In genomic region chr6:136616527-136616926, GRCh38 we compare ENCODE assay signal across 2 cellular contexts.
TF ChIP-seq lines count a peak whose summit lies in the region.

No MANE protein-coding gene starts in this region.

TF ChIP-seq in HepG2, 621 proteins besides CTCF, POLR2A, EP300 and RAD21:
- TF ChIP-seq JDP2 (CRISPR knock-in tag; IDR thresholded peaks at IDR 0.05; ENCODE audit: borderline replicate concordance) (no peak), EZH2 (conservative IDR thresholded peaks at IDR 0.05; ENCODE audit: low read depth, low read length) (no peak), IKZF1 (IDR thresholded peaks at IDR 0.05) (no peak), ZNF598 (CRISPR knock-in tag; IDR thresholded peaks at IDR 0.05; ENCODE audit: borderline replicate concordance) (no peak), HNRNPK (IDR thresholded peaks at IDR 0.05; ENCODE audit: low read depth, low read length, poor library complexity, severe bottlenecking) (no peak), SIX1 (CRISPR knock-in tag; IDR thresholded peaks at IDR 0.05; ENCODE audit: borderline replicate concordance) (no peak), CREB1 (IDR thresholded peaks at IDR 0.05) (peak; percentile 83), CREB1 (CRISPR knock-in tag; IDR thresholded peaks at IDR 0.05) (no peak)

TF ChIP-seq in H1, 55 proteins besides CTCF, POLR2A, EP300 and RAD21:
- TF ChIP-seq, protein P1, sequence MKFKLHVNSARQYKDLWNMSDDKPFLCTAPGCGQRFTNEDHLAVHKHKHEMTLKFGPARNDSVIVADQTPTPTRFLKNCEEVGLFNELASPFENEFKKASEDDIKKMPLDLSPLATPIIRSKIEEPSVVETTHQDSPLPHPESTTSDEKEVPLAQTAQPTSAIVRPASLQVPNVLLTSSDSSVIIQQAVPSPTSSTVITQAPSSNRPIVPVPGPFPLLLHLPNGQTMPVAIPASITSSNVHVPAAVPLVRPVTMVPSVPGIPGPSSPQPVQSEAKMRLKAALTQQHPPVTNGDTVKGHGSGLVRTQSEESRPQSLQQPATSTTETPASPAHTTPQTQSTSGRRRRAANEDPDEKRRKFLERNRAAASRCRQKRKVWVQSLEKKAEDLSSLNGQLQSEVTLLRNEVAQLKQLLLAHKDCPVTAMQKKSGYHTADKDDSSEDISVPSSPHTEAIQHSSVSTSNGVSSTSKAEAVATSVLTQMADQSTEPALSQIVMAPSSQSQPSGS (IDR thresholded peaks at IDR 0.05; ENCODE audit: low read length): no peak
- no peak for TF ChIP-seq SP2 (IDR thresholded peaks at IDR 0.05; ENCODE audit: low read length)
- TF ChIP-seq KDM5A (IDR thresholded peaks at IDR 0.05; ENCODE audit: low read length): no peak
- TF ChIP-seq, protein P2, sequence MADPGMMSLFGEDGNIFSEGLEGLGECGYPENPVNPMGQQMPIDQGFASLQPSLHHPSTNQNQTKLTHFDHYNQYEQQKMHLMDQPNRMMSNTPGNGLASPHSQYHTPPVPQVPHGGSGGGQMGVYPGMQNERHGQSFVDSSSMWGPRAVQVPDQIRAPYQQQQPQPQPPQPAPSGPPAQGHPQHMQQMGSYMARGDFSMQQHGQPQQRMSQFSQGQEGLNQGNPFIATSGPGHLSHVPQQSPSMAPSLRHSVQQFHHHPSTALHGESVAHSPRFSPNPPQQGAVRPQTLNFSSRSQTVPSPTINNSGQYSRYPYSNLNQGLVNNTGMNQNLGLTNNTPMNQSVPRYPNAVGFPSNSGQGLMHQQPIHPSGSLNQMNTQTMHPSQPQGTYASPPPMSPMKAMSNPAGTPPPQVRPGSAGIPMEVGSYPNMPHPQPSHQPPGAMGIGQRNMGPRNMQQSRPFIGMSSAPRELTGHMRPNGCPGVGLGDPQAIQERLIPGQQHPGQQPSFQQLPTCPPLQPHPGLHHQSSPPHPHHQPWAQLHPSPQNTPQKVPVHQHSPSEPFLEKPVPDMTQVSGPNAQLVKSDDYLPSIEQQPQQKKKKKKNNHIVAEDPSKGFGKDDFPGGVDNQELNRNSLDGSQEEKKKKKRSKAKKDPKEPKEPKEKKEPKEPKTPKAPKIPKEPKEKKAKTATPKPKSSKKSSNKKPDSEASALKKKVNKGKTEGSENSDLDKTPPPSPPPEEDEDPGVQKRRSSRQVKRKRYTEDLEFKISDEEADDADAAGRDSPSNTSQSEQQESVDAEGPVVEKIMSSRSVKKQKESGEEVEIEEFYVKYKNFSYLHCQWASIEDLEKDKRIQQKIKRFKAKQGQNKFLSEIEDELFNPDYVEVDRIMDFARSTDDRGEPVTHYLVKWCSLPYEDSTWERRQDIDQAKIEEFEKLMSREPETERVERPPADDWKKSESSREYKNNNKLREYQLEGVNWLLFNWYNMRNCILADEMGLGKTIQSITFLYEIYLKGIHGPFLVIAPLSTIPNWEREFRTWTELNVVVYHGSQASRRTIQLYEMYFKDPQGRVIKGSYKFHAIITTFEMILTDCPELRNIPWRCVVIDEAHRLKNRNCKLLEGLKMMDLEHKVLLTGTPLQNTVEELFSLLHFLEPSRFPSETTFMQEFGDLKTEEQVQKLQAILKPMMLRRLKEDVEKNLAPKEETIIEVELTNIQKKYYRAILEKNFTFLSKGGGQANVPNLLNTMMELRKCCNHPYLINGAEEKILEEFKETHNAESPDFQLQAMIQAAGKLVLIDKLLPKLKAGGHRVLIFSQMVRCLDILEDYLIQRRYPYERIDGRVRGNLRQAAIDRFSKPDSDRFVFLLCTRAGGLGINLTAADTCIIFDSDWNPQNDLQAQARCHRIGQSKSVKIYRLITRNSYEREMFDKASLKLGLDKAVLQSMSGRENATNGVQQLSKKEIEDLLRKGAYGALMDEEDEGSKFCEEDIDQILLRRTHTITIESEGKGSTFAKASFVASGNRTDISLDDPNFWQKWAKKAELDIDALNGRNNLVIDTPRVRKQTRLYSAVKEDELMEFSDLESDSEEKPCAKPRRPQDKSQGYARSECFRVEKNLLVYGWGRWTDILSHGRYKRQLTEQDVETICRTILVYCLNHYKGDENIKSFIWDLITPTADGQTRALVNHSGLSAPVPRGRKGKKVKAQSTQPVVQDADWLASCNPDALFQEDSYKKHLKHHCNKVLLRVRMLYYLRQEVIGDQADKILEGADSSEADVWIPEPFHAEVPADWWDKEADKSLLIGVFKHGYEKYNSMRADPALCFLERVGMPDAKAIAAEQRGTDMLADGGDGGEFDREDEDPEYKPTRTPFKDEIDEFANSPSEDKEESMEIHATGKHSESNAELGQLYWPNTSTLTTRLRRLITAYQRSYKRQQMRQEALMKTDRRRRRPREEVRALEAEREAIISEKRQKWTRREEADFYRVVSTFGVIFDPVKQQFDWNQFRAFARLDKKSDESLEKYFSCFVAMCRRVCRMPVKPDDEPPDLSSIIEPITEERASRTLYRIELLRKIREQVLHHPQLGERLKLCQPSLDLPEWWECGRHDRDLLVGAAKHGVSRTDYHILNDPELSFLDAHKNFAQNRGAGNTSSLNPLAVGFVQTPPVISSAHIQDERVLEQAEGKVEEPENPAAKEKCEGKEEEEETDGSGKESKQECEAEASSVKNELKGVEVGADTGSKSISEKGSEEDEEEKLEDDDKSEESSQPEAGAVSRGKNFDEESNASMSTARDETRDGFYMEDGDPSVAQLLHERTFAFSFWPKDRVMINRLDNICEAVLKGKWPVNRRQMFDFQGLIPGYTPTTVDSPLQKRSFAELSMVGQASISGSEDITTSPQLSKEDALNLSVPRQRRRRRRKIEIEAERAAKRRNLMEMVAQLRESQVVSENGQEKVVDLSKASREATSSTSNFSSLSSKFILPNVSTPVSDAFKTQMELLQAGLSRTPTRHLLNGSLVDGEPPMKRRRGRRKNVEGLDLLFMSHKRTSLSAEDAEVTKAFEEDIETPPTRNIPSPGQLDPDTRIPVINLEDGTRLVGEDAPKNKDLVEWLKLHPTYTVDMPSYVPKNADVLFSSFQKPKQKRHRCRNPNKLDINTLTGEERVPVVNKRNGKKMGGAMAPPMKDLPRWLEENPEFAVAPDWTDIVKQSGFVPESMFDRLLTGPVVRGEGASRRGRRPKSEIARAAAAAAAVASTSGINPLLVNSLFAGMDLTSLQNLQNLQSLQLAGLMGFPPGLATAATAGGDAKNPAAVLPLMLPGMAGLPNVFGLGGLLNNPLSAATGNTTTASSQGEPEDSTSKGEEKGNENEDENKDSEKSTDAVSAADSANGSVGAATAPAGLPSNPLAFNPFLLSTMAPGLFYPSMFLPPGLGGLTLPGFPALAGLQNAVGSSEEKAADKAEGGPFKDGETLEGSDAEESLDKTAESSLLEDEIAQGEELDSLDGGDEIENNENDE (IDR thresholded peaks at IDR 0.05; ENCODE audit: insufficient replicate concordance, low read length): no peak
- TF ChIP-seq E2F6 (IDR thresholded peaks at IDR 0.05): no peak
- no peak for TF ChIP-seq TBP (IDR thresholded peaks at IDR 0.05; ENCODE audit: low read depth, low read length)
- no peak for TF ChIP-seq JUN (IDR thresholded peaks at IDR 0.05; ENCODE audit: low read depth, low read length)
- TF ChIP-seq MAFK (IDR thresholded peaks at IDR 0.05; ENCODE audit: low read depth, low read length): no peak
- no peak for TF ChIP-seq HDAC6 (IDR thresholded peaks at IDR 0.05; ENCODE audit: low read depth, low read length)
- TF ChIP-seq POLR2AphosphoS5 (IDR thresholded peaks at IDR 0.05; ENCODE audit: low read depth, low read length): no peak
- no peak for TF ChIP-seq ASH2L (IDR thresholded peaks at IDR 0.05; ENCODE audit: low read length)
- TF ChIP-seq CBX8 (IDR thresholded peaks at IDR 0.05; ENCODE audit: borderline replicate concordance, low read depth, low read length): no peak
- TF ChIP-seq SUZ12 (IDR thresholded peaks at IDR 0.05; ENCODE audit: low read length): no peak
- no peak for TF ChIP-seq ZNF274 (IDR thresholded peaks at IDR 0.05; ENCODE audit: borderline replicate concordance, extremely low read depth, low read length)
- no peak for TF ChIP-seq CHD2 (IDR thresholded peaks at IDR 0.05; ENCODE audit: low read length)
- TF ChIP-seq SRF (IDR thresholded peaks at IDR 0.05; ENCODE audit: low read depth, low read length): no peak
- no peak for TF ChIP-seq BCL11A (IDR thresholded peaks at IDR 0.05; ENCODE audit: low read depth in 2 of 2, low read length in 2 of 2)
- TF ChIP-seq TCF12 (IDR thresholded peaks at IDR 0.05; ENCODE audit: low read depth, low read length): no peak
- no peak for TF ChIP-seq RXRA (IDR thresholded peaks at IDR 0.05; ENCODE audit: insufficient read depth, low read depth, low read length)
